8 cellular contexts compared by ENCODE assay signal in the genomic region with DNA sequence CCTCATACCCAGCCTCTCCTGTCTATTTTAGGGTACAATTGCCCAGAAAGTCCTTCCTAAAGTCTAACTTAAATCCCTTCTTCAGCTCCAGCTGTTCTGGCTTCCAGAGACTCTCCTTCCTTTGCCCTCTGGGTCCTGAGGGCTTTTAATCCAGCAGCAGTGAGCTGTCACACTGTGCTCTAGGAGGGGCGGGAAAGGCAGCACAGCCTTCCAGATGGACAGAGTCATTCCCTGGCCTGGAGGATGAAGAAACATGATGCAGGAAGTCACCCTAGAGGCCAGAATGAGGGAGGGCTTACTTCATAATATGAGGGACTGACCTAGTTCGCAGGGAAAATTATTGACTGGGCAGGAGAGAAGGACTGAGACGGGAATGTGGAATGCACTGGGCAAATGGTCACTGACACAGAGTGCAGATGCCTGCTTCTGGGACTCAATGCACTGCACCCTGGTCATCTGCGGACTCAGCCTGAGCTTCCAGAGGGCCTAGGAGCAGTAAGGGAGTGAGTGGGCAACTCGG. TPM values are rescaled to one million over a fixed set of nuclear protein-coding genes. Genes with fewer than 3 reads are reported as not detected.
DNase-seq lines count a peak whose midpoint lies in the region; ATAC-seq and TF ChIP-seq lines count a peak whose summit lies in the region.

No MANE protein-coding gene starts in this region.

- TF ChIP-seq EP300 in SK-N-SH (IDR thresholded peaks at IDR 0.05; ENCODE audit: borderline replicate concordance in 1 of 2, low read depth in 1 of 2, low read length in 1 of 2) = peak in 1 of 2 experiments; percentile 63; a peak in 1 of 4 replicates

- no peak overlapping the region for H3K27ac Mint-ChIP-seq in progenitor cell of endocrine pancreas

- no peak overlapping the region for H2AFZ ChIP-seq in SK-N-SH (ENCODE audit: low read depth)

- H3K36me3 ChIP-seq in SK-N-SH (replicated peaks in 1 of 2; ENCODE audit: control insufficient read depth in 1 of 2, insufficient read depth in 2 of 2, low read length in 1 of 2) = no peaks in the 10 kb centered on the region

- H3K4me2 ChIP-seq in SK-N-SH = peak overlapping the region; percentile 20; the same call in 1 of the 2 replicates

- TF ChIP-seq CTCF in SK-N-SH (IDR thresholded peaks at IDR 0.05) (peak; percentile 13; the same call in 1 of the 2 replicates), fibroblast of the aortic adventitia (IDR thresholded peaks at IDR 0.05; ENCODE audit: insufficient read depth, low read length) (peak; percentile 5), progenitor cell of endocrine pancreas (IDR thresholded peaks at IDR 0.05; ENCODE audit: unreplicated experiment) (no peak)

- 53% methylated on average over 5 of the region's 5 CpGs for WGBS in SK-N-SH (ENCODE audit: low lambda C conversion rate)

- no peaks in the 10 kb centered on the region for H3K27me3 ChIP-seq in SK-N-SH (ENCODE audit: insufficient read depth)

- no peak overlapping the region for H3K9ac ChIP-seq in SK-N-SH

- peak overlapping the region in 1 of 2 experiments; percentile 61; a peak in 3 of 4 replicates for H3K27ac ChIP-seq in SK-N-SH (ENCODE audit: low read depth in 2 of 2, low read length in 1 of 2)

- DNase-seq in EL (peak; percentile 92), SK-N-SH (peak; percentile 85), fibroblast of the aortic adventitia (ENCODE audit: low read depth) (peak; percentile 77), progenitor cell of endocrine pancreas (ENCODE audit: low spot score, unreplicated experiment) (no peak), NOMO-1 (lab: John Stamatoyannopoulos, UW; ENCODE audit: unreplicated experiment in 2 of 2) (no peak)
- DNase-seq in activated CD4-positive, alpha-beta T cell treated with anti-CD3 and anti-CD28 coated beads, Interleukin-2, amount 50 U/mL, for 1 hour = no peak

- no peaks in the 10 kb centered on the region for H4K20me1 ChIP-seq in SK-N-SH (ENCODE audit: insufficient read depth)

- peaks cover 15 to 26% of the 10 kb centered on the region in 2 experiments for H3K4me1 ChIP-seq in SK-N-SH (ENCODE audit: control insufficient read depth in 1 of 2, insufficient read depth in 2 of 2, low read depth in 1 of 2, low read length in 1 of 2)

- H3F3A ChIP-seq in SK-N-SH (replicated peaks; ENCODE audit: insufficient read depth) = no peaks in the 10 kb centered on the region

- no peaks in the 10 kb centered on the region for H3K36me3 Mint-ChIP-seq in progenitor cell of endocrine pancreas (ENCODE audit: insufficient read depth)

- H3K79me2 ChIP-seq in SK-N-SH (ENCODE audit: insufficient read depth) = no peaks in the 10 kb centered on the region

- H3K4me3 Mint-ChIP-seq in progenitor cell of endocrine pancreas (ENCODE audit: low read depth) = peak overlapping the region; percentile 7

- no peaks in the 10 kb centered on the region for H3K9me3 Mint-ChIP-seq in progenitor cell of endocrine pancreas (ENCODE audit: low read depth)

- CTCF ChIA-PET in SK-N-SH (lab: Yijun Ruan, JAX) = interaction anchor here (0.7 to 5.5 kb wide), 8 partner anchors 10 to 156 kb away, joined by 3 to 27 read pairs (median 7); partner anchors contain the start of genes INSRR and NTRK1

- no peak overlapping the region for H3K4me3 ChIP-seq in SK-N-SH (ENCODE audit: low read depth in 2 of 2, low read length in 1 of 2)
- H3K4me3 ChIP-seq in fibroblast of the aortic adventitia (ENCODE audit: low read depth, low read length) = no peak overlapping the region

- POLR2A ChIA-PET in SK-N-SH (lab: Yijun Ruan, JAX) = interaction anchor here (0.8 to 0.9 kb wide), 3 partner anchors 13 to 45 kb away, joined by 3 to 4 read pairs (median 3); no protein-coding TSS in a partner anchor

- H3K27me3 Mint-ChIP-seq in progenitor cell of endocrine pancreas = peaks cover 65% of the 10 kb centered on the region

- TF ChIP-seq RAD21 in SK-N-SH (IDR thresholded peaks at IDR 0.05; ENCODE audit: low read length) = 0 out of 2 replicates have a peak, but pooled peaks have one; percentile 22

- peaks cover 4% of the 10 kb centered on the region for H3K4me1 Mint-ChIP-seq in progenitor cell of endocrine pancreas (ENCODE audit: low read depth)

- H3K9me2 ChIP-seq in SK-N-SH = no peaks in the 10 kb centered on the region

- ATAC-seq in HG02852 (IDR thresholded peaks at IDR 0.05; ENCODE audit: unreplicated experiment) = no peak
- ATAC-seq in GM21423 (IDR thresholded peaks at IDR 0.05; ENCODE audit: unreplicated experiment) = no peak

- H3K9me3 ChIP-seq in SK-N-SH = no peaks in the 10 kb centered on the region

TF ChIP-seq in SK-N-SH, 30 proteins besides CTCF, POLR2A, EP300 and RAD21:
- TF ChIP-seq MXI1 (IDR thresholded peaks at IDR 0.05; ENCODE audit: low read depth, low read length) (peak; percentile 72; the same call in 1 of the 2 replicates), RCOR1 (IDR thresholded peaks at IDR 0.05; ENCODE audit: low read length) (peak; percentile 54; the same call in 1 of the 2 replicates), CHD2 (IDR thresholded peaks at IDR 0.05; ENCODE audit: low read length, partially characterized antibody) (peak; percentile 12), ELF1 (IDR thresholded peaks at IDR 0.05) (no peak), TEAD4 (IDR thresholded peaks at IDR 0.05; ENCODE audit: borderline replicate concordance, insufficient read depth) (no peak), TAF1 (IDR thresholded peaks at IDR 0.05; ENCODE audit: borderline replicate concordance, low read depth, low read length) (no peak), GABPA (IDR thresholded peaks at IDR 0.05; ENCODE audit: low read depth) (no peak), ZBTB33 (IDR thresholded peaks at IDR 0.05; ENCODE audit: borderline replicate concordance, low read depth) (no peak), FOXJ3 (CRISPR knock-in tag; IDR thresholded peaks at IDR 0.05) (0 out of 2 replicates have a peak, but pooled peaks have one; percentile 25), TCF12 (IDR thresholded peaks at IDR 0.05) (no peak)
- TF ChIP-seq, protein P1, sequence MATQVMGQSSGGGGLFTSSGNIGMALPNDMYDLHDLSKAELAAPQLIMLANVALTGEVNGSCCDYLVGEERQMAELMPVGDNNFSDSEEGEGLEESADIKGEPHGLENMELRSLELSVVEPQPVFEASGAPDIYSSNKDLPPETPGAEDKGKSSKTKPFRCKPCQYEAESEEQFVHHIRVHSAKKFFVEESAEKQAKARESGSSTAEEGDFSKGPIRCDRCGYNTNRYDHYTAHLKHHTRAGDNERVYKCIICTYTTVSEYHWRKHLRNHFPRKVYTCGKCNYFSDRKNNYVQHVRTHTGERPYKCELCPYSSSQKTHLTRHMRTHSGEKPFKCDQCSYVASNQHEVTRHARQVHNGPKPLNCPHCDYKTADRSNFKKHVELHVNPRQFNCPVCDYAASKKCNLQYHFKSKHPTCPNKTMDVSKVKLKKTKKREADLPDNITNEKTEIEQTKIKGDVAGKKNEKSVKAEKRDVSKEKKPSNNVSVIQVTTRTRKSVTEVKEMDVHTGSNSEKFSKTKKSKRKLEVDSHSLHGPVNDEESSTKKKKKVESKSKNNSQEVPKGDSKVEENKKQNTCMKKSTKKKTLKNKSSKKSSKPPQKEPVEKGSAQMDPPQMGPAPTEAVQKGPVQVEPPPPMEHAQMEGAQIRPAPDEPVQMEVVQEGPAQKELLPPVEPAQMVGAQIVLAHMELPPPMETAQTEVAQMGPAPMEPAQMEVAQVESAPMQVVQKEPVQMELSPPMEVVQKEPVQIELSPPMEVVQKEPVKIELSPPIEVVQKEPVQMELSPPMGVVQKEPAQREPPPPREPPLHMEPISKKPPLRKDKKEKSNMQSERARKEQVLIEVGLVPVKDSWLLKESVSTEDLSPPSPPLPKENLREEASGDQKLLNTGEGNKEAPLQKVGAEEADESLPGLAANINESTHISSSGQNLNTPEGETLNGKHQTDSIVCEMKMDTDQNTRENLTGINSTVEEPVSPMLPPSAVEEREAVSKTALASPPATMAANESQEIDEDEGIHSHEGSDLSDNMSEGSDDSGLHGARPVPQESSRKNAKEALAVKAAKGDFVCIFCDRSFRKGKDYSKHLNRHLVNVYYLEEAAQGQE (IDR thresholded peaks at IDR 0.05; ENCODE audit: low read depth, low read length) = no peak

RNA-seq across cellular contexts. Expression of gene SH2D2A, which starts 1.3 kb away (rescaled TPM):
- polyA plus RNA-seq in SK-N-SH (2012; rRNA removed) = not detected in 2 replicates
- 0.03 and 0.05 TPM in 2 replicates for polyA plus RNA-seq in SK-N-SH (2012; cell fraction: cytosol; rRNA removed)
- polyA plus RNA-seq in SK-N-SH (2012; cell fraction: nucleus; rRNA removed) = 0.10 TPM in 1 of 2 replicates, not detected in the other
- total RNA-seq in fibroblast of the aortic adventitia (ENCODE audit: low replicate concordance) = not detected in 2 replicates
- total RNA-seq in progenitor cell of endocrine pancreas = not detected in 2 replicates

RNA-seq across cellular contexts. Expression of gene INSRR, which starts 43.5 kb away (rescaled TPM):
- 0.20 and 0.63 TPM in 2 replicates for polyA plus RNA-seq in SK-N-SH (2012; rRNA removed)
- 0.15 and 0.47 TPM in 2 replicates for polyA plus RNA-seq in SK-N-SH (2012; cell fraction: cytosol; rRNA removed)
- polyA plus RNA-seq in SK-N-SH (2012; cell fraction: nucleus; rRNA removed) = 3.0 and 4.8 TPM in 2 replicates
- total RNA-seq in fibroblast of the aortic adventitia (ENCODE audit: low replicate concordance) (0.08 TPM in 1 of 2 replicates, not detected in the other), progenitor cell of endocrine pancreas (not detected in 2 replicates)

RNA-seq across cellular contexts. Expression of gene NTRK1, which starts 45.3 kb away (rescaled TPM):
- 0.97 and 3.3 TPM in 2 replicates for polyA plus RNA-seq in SK-N-SH (2012; rRNA removed)
- polyA plus RNA-seq in SK-N-SH (2012; cell fraction: cytosol; rRNA removed) = 0.89 and 3.0 TPM in 2 replicates
- polyA plus RNA-seq in SK-N-SH (2012; cell fraction: nucleus; rRNA removed) = 6.3 and 10.5 TPM in 2 replicates
- 0.09 TPM in 1 of 2 replicates, not detected in the other for total RNA-seq in fibroblast of the aortic adventitia (ENCODE audit: low replicate concordance)
- 0.36 TPM in 1 of 2 replicates, not detected in the other for total RNA-seq in progenitor cell of endocrine pancreas

RNA-seq across cellular contexts. Expression of gene PRCC, which starts 48.0 kb away (rescaled TPM):
- 39.2 and 51.8 TPM in 2 replicates for polyA plus RNA-seq in SK-N-SH (2012; rRNA removed)
- polyA plus RNA-seq in SK-N-SH (2012; cell fraction: cytosol; rRNA removed) = 33.6 and 45.5 TPM in 2 replicates
- 54.8 and 58.9 TPM in 2 replicates for polyA plus RNA-seq in SK-N-SH (2012; cell fraction: nucleus; rRNA removed)
- 28.3 and 33.8 TPM in 2 replicates for total RNA-seq in fibroblast of the aortic adventitia (ENCODE audit: low replicate concordance)
- total RNA-seq in progenitor cell of endocrine pancreas = 93.2 TPM in 2 replicates

Comparison
In these comparisons a context has a peak if more than half of its experiments do, and no peak if none do; other contexts are left out.
1. DNase-seq: peak in EL (single experiment), SK-N-SH (single experiment) and fibroblast of the aortic adventitia (single experiment); none in progenitor cell of endocrine pancreas (single experiment), NOMO-1 (0 of 2) and activated CD4-positive, alpha-beta T cell treated with anti-CD3 and anti-CD28 coated beads, Interleukin-2, amount 50 U/mL, for 1 hour (single experiment).